2 cellular contexts compared by ENCODE assay signal in genomic region chr12:93550748-93551611, GRCh38.
TF ChIP-seq lines count a peak whose summit lies in the region.

No MANE protein-coding gene starts in this region.

TF ChIP-seq in GM23338, 12 proteins besides CTCF, POLR2A, EP300 and RAD21:
- TF ChIP-seq POLR2AphosphoS5 (IDR thresholded peaks at IDR 0.05; ENCODE audit: low read depth), result no peak

TF ChIP-seq in H1, 55 proteins besides CTCF, POLR2A, EP300 and RAD21:
- no peak for TF ChIP-seq POLR2AphosphoS5 (IDR thresholded peaks at IDR 0.05; ENCODE audit: low read depth, low read length)
- TF ChIP-seq MAFK (IDR thresholded peaks at IDR 0.05; ENCODE audit: low read depth, low read length), result no peak
- TF ChIP-seq KDM4A (IDR thresholded peaks at IDR 0.05; ENCODE audit: low read depth, low read length, severe bottlenecking), result no peak
- TF ChIP-seq, protein P1, sequence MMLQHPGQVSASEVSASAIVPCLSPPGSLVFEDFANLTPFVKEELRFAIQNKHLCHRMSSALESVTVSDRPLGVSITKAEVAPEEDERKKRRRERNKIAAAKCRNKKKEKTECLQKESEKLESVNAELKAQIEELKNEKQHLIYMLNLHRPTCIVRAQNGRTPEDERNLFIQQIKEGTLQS (IDR thresholded peaks at IDR 0.05; ENCODE audit: insufficient read depth, low read depth, low read length), result no peak
- no peak for TF ChIP-seq CBX5 (IDR thresholded peaks at IDR 0.05; ENCODE audit: low read depth, low read length)
- TF ChIP-seq BRCA1 (IDR thresholded peaks at IDR 0.05; ENCODE audit: low read depth, low read length), result no peak
- no peak for TF ChIP-seq RFX5 (IDR thresholded peaks at IDR 0.05; ENCODE audit: borderline replicate concordance, low read depth, low read length)
- no peak for TF ChIP-seq ASH2L (IDR thresholded peaks at IDR 0.05; ENCODE audit: low read length)
- TF ChIP-seq SP4 (IDR thresholded peaks at IDR 0.05; ENCODE audit: low read length), result no peak
- no peak for TF ChIP-seq ZNF274 (IDR thresholded peaks at IDR 0.05; ENCODE audit: borderline replicate concordance, extremely low read depth, low read length)
- TF ChIP-seq GABPA (IDR thresholded peaks at IDR 0.05; ENCODE audit: borderline replicate concordance, insufficient read depth, low read length), result no peak
- no peak for TF ChIP-seq TAF1 (IDR thresholded peaks at IDR 0.05; ENCODE audit: low read depth, low read length)
- TF ChIP-seq BACH1 (IDR thresholded peaks at IDR 0.05; ENCODE audit: low read length), result no peak
- TF ChIP-seq RBBP5 (IDR thresholded peaks at IDR 0.05; ENCODE audit: borderline replicate concordance, low read depth, low read length), result no peak
- no peak for TF ChIP-seq NANOG (IDR thresholded peaks at IDR 0.05; ENCODE audit: insufficient read depth, low read depth, low read length, poor library complexity, severe bottlenecking)
- TF ChIP-seq, protein P2, sequence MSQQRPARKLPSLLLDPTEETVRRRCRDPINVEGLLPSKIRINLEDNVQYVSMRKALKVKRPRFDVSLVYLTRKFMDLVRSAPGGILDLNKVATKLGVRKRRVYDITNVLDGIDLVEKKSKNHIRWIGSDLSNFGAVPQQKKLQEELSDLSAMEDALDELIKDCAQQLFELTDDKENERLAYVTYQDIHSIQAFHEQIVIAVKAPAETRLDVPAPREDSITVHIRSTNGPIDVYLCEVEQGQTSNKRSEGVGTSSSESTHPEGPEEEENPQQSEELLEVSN (IDR thresholded peaks at IDR 0.05), result no peak
- TF ChIP-seq ATF2 (IDR thresholded peaks at IDR 0.05; ENCODE audit: low read length), result no peak
- TF ChIP-seq JUND (IDR thresholded peaks at IDR 0.05; ENCODE audit: low read length), result no peak
- no peak for TF ChIP-seq SRF (IDR thresholded peaks at IDR 0.05; ENCODE audit: low read depth, low read length)
- no peak for TF ChIP-seq SP1 (IDR thresholded peaks at IDR 0.05; ENCODE audit: low read depth, low read length)
